Comparison of ENCODE assay signal across 31 cellular contexts in the genomic region with DNA sequence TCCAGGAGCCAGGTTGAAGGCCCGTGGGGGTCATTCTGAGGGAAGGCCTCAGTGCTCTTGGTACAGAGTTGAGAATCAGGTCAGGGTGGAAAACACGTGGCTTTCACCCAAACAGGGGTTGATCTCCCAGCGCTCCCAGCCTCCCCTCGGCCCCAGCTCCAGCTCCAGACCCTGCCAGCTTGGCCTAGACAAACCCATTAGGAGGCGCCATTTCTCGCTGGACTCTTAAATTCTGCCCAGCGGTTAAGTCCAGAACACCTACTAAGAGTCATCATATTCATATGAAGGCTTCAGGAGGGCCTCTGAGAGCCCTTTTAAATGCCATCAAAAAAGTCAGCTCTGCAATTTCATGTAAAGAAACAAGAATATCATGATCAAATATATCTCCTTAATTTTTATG.
"Had no signal": no experiment of that assay in that cellular context is flagged by ENCODE, and none has a peak within 500 bp of the region (broad histone marks: within the 10 kb centered on the region; RNA-seq: fewer than 3 reads in every experiment).

No MANE protein-coding gene starts in this region.

- H3K4me3 Mint-ChIP-seq: activated CD4-positive, alpha-beta memory T cell treated with anti-CD3 and anti-CD28 coated beads for 36 hours; activated CD4-positive, alpha-beta T cell treated with anti-CD3 and anti-CD28 coated beads for 36 hours; activated CD4-positive, alpha-beta T cell treated with anti-CD3 and anti-CD28 coated beads, Interleukin-2, amount 10 ng/mL, durations not matched to agents 24 days and 14 days; activated CD8-positive, alpha-beta memory T cell treated with anti-CD3 and anti-CD28 coated beads, Interleukin-2, amount 10 ng/mL, durations not matched to agents 7 days and 5 days; activated CD8-positive, alpha-beta T cell treated with anti-CD3 and anti-CD28 coated beads, Interleukin-2, amount 10 ng/mL, durations not matched to agents 7 days and 5 days; activated naive CD4-positive, alpha-beta T cell treated with anti-CD3 and anti-CD28 coated beads, Interleukin-2, amount 10 ng/mL, durations not matched to agents 7 days and 5 days; activated naive CD8-positive, alpha-beta T cell treated with anti-CD3 and anti-CD28 coated beads, Interleukin-2, amount 10 ng/mL, durations not matched to agents 7 days and 5 days; activated T-cell treated with anti-CD3 and anti-CD28 coated beads, Interleukin-2, amount 50 U/mL, for 72 hours; brain; T-helper 17 cell; T-helper 2 cell treated with Interferon-gamma antibody and Interleukin-4, amounts not matched to agents 5 μg/mL and 100 μg/mL, for 36 hours had no signal

- H3K4me1 Mint-ChIP-seq: activated CD4-positive, alpha-beta T cell treated with anti-CD3 and anti-CD28 coated beads for 36 hours; activated CD4-positive, alpha-beta T cell treated with anti-CD3 and anti-CD28 coated beads, Interleukin-2, amount 10 ng/mL, durations not matched to agents 24 days and 14 days; activated CD8-positive, alpha-beta memory T cell treated with anti-CD3 and anti-CD28 coated beads, Interleukin-2, amount 10 ng/mL, durations not matched to agents 7 days and 5 days; activated naive CD4-positive, alpha-beta T cell treated with anti-CD3 and anti-CD28 coated beads, Interleukin-2, amount 10 ng/mL, durations not matched to agents 7 days and 5 days; activated naive CD8-positive, alpha-beta T cell treated with anti-CD3 and anti-CD28 coated beads, Interleukin-2, amount 10 ng/mL, durations not matched to agents 7 days and 5 days; T-helper 17 cell had no signal

- ATAC-seq: activated CD4-positive, alpha-beta T cell treated with anti-CD3 and anti-CD28 coated beads for 36 hours; activated CD8-positive, alpha-beta memory T cell treated with anti-CD3 and anti-CD28 coated beads, Interleukin-2, amount 10 ng/mL, durations not matched to agents 7 days and 5 days; activated CD8-positive, alpha-beta T cell treated with anti-CD3 and anti-CD28 coated beads, Interleukin-2, amount 10 ng/mL, durations not matched to agents 7 days and 5 days; activated naive CD4-positive, alpha-beta T cell treated with anti-CD3 and anti-CD28 coated beads, Interleukin-2, amount 50 U/mL, for 72 hours; activated T-cell treated with anti-CD3 and anti-CD28 coated beads, Interleukin-2, amount 50 U/mL, for 72 hours; esophagus mucosa; T-helper 17 cell had no signal

- H3K9me3 Mint-ChIP-seq: activated CD4-positive, alpha-beta memory T cell treated with anti-CD3 and anti-CD28 coated beads for 36 hours; activated CD4-positive, alpha-beta T cell treated with anti-CD3 and anti-CD28 coated beads, Interleukin-2, amount 10 ng/mL, durations not matched to agents 24 days and 14 days; activated naive CD4-positive, alpha-beta T cell treated with anti-CD3 and anti-CD28 coated beads, Interleukin-2, amount 10 ng/mL, durations not matched to agents 7 days and 5 days; activated naive CD4-positive, alpha-beta T cell treated with anti-CD3 and anti-CD28 coated beads, Interleukin-2, amount 50 U/mL, for 72 hours; activated naive CD8-positive, alpha-beta T cell treated with anti-CD3 and anti-CD28 coated beads, Interleukin-2, amount 10 ng/mL, durations not matched to agents 7 days and 5 days; activated T-cell treated with anti-CD3 and anti-CD28 coated beads, Interleukin-2, amount 50 U/mL, for 72 hours; brain; T-helper 2 cell treated with Interferon-gamma antibody and Interleukin-4, amounts not matched to agents 5 μg/mL and 100 μg/mL, for 36 hours had no signal

- H3K4me1 ChIP-seq: ascending aorta, breast epithelium, colonic mucosa had no signal

- H3K27me3 Mint-ChIP-seq: activated CD4-positive, alpha-beta T cell treated with anti-CD3 and anti-CD28 coated beads, Interleukin-2, amount 10 ng/mL, durations not matched to agents 24 days and 14 days; activated CD8-positive, alpha-beta memory T cell treated with anti-CD3 and anti-CD28 coated beads, Interleukin-2, amount 10 ng/mL, durations not matched to agents 7 days and 5 days; activated naive CD4-positive, alpha-beta T cell treated with anti-CD3 and anti-CD28 coated beads, Interleukin-2, amount 10 ng/mL, durations not matched to agents 7 days and 5 days; activated naive CD8-positive, alpha-beta T cell treated with anti-CD3 and anti-CD28 coated beads, Interleukin-2, amount 10 ng/mL, durations not matched to agents 7 days and 5 days; T-helper 17 cell had no signal

- H3K4me3 ChIP-seq: ascending aorta, breast epithelium, cardiac muscle cell, colonic mucosa had no signal

- H3K27me3 ChIP-seq: ascending aorta, breast epithelium, cardiac muscle cell, colonic mucosa had no signal

- DNase-seq: activated CD4-positive, alpha-beta memory T cell treated with anti-CD3 and anti-CD28 coated beads for 36 hours; activated CD4-positive, alpha-beta T cell treated with anti-CD3 and anti-CD28 coated beads for 36 hours; activated CD4-positive, alpha-beta T cell treated with anti-CD3 and anti-CD28 coated beads, Interleukin-2, amount 10 ng/mL, durations not matched to agents 24 days and 14 days; activated CD4-positive, CD25-positive, alpha-beta regulatory T cell; activated CD4-positive, CD25-positive, alpha-beta regulatory T cell treated with anti-CD3 and anti-CD28 coated beads, Interleukin-2, amount 50 U/mL, for 72 hours; activated CD8-positive, alpha-beta memory T cell treated with anti-CD3 and anti-CD28 coated beads, Interleukin-2, amount 10 ng/mL, durations not matched to agents 7 days and 5 days; activated CD8-positive, alpha-beta memory T cell treated with anti-CD3 and anti-CD28 coated beads, Interleukin-2, amount 50 U/mL, for 4 hours; activated CD8-positive, alpha-beta T cell treated with anti-CD3 and anti-CD28 coated beads, Interleukin-2, amount 10 ng/mL, durations not matched to agents 7 days and 5 days; activated gamma-delta T cell; activated naive CD4-positive, alpha-beta T cell; activated naive CD4-positive, alpha-beta T cell treated with anti-CD3 and anti-CD28 coated beads, Interleukin-2, amount 10 ng/mL, durations not matched to agents 7 days and 5 days; activated naive CD8-positive, alpha-beta T cell treated with anti-CD3 and anti-CD28 coated beads, Interleukin-2, amount 10 ng/mL, durations not matched to agents 7 days and 5 days; activated T-cell treated with anti-CD3 and anti-CD28 coated beads, Interleukin-2, amount 50 U/mL, for 1 hour; activated T-cell treated with anti-CD3 and anti-CD28 coated beads, Interleukin-2, amount 50 U/mL, for 72 hours; central memory CD4-positive, alpha-beta T cell; cerebellar nuclear complex; colonic mucosa; effector CD8-positive, alpha-beta T cell; foreskin fibroblast; head of caudate nucleus; T-helper 1 cell; T-helper 17 cell; T1000; WERI-Rb-1 had no signal

- H3K27ac ChIP-seq: ascending aorta, breast epithelium, cardiac muscle cell, colonic mucosa, WERI-Rb-1 had no signal

- H3K27ac Mint-ChIP-seq: activated CD4-positive, alpha-beta memory T cell treated with anti-CD3 and anti-CD28 coated beads for 36 hours; activated CD4-positive, alpha-beta T cell treated with anti-CD3 and anti-CD28 coated beads for 36 hours; activated CD4-positive, alpha-beta T cell treated with anti-CD3 and anti-CD28 coated beads, Interleukin-2, amount 10 ng/mL, durations not matched to agents 24 days and 14 days; activated CD8-positive, alpha-beta memory T cell treated with anti-CD3 and anti-CD28 coated beads, Interleukin-2, amount 10 ng/mL, durations not matched to agents 7 days and 5 days; activated CD8-positive, alpha-beta T cell treated with anti-CD3 and anti-CD28 coated beads, Interleukin-2, amount 10 ng/mL, durations not matched to agents 7 days and 5 days; activated naive CD4-positive, alpha-beta T cell treated with anti-CD3 and anti-CD28 coated beads, Interleukin-2, amount 10 ng/mL, durations not matched to agents 7 days and 5 days; activated naive CD4-positive, alpha-beta T cell treated with anti-CD3 and anti-CD28 coated beads, Interleukin-2, amount 50 U/mL, for 72 hours; activated naive CD8-positive, alpha-beta T cell treated with anti-CD3 and anti-CD28 coated beads, Interleukin-2, amount 10 ng/mL, durations not matched to agents 7 days and 5 days; activated T-cell treated with anti-CD3 and anti-CD28 coated beads, Interleukin-2, amount 50 U/mL, for 72 hours; T-helper 17 cell; T-helper 2 cell treated with Interferon-gamma antibody and Interleukin-4, amounts not matched to agents 5 μg/mL and 100 μg/mL, for 36 hours had no signal

- H3K36me3 Mint-ChIP-seq: activated CD4-positive, alpha-beta memory T cell treated with anti-CD3 and anti-CD28 coated beads for 36 hours; activated CD8-positive, alpha-beta memory T cell treated with anti-CD3 and anti-CD28 coated beads, Interleukin-2, amount 10 ng/mL, durations not matched to agents 7 days and 5 days; activated naive CD4-positive, alpha-beta T cell treated with anti-CD3 and anti-CD28 coated beads, Interleukin-2, amount 10 ng/mL, durations not matched to agents 7 days and 5 days; activated naive CD4-positive, alpha-beta T cell treated with anti-CD3 and anti-CD28 coated beads, Interleukin-2, amount 50 U/mL, for 72 hours; activated naive CD8-positive, alpha-beta T cell treated with anti-CD3 and anti-CD28 coated beads, Interleukin-2, amount 10 ng/mL, durations not matched to agents 7 days and 5 days; brain had no signal

- H3K9me3 ChIP-seq: ascending aorta, breast epithelium, colonic mucosa had no signal

- H3K36me3 ChIP-seq: ascending aorta, breast epithelium, cardiac muscle cell, colonic mucosa, WERI-Rb-1 had no signal
